ENCODE assay signal across 13 cellular contexts in the genomic region with DNA sequence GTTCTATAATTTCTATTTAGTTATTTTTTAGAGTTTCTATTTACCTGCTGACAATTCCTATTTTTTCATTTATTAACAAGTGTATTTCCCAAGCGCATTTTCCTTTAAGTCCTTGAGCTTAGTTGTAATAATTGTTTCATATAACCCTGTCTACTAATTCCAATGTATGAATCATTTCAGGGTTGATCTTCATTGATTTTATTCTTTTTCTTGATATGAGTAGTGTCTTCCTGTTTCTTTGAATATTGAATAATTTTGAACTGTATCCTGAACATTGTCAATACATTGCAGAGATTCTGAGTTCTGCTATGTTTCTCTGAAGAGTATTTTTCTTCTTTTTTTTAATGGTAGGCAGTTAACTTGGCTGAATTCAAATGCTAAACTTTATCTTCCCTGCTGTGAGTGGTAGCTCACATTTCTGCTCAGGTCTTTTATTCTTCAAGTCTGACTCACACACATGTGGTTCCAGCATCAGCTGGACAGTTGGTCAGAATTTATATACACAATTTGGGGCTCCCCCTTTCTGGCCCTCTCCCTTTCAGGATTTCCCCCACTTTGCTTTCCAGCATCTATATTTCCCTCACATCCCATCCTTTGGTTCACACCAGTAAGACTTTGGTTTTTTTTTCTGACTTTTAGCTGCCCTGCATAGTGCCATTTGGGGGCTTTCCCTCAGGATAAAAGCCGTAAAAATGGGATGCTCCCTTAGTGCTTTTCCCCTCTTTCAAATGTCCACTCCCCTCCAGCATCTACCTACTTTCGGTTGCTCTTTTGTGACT. TPM values are rescaled to one million over a fixed set of nuclear protein-coding genes. Genes with fewer than 3 reads are reported as not detected.
A peak's percentile ranks its signal among the peaks of the same experiment; 100 is the strongest.
DNase-seq lines count a peak whose midpoint lies in the region; ATAC-seq and TF ChIP-seq lines count a peak whose summit lies in the region.
"Had no signal": no experiment of that assay in that cellular context is flagged by ENCODE, and none has a peak within 500 bp of the region (broad histone marks: within the 10 kb centered on the region; RNA-seq: fewer than 3 reads in every experiment).

No MANE protein-coding gene starts in this region.

- CTCF ChIA-PET in HEK293T (lab: Yijun Ruan, JAX), result interaction anchor here (0.6 to 0.7 kb wide), 3 partner anchors 24 to 364 kb away, joined by 3 read pairs; no protein-coding TSS in a partner anchor
- CTCF ChIA-PET in PC-3 (lab: Charles Lee), result interaction anchor here (0.5 to 0.6 kb wide), 4 partner anchors 24 to 191 kb away, joined by 3 to 13 read pairs (median 6); no protein-coding TSS in a partner anchor

- H3K27me3 Mint-ChIP-seq in progenitor cell of endocrine pancreas, result no peaks in the 10 kb centered on the region

- POLR2A ChIA-PET in HEK293T (lab: Yijun Ruan, JAX) (interaction anchor here (1.0 kb wide), 1 partner anchor 54 kb away, joined by 4 read pairs; the partner anchor contains the start of gene WDR26), PC-3 (lab: Charles Lee; ENCODE audit: unreplicated experiment) (no interaction called here)

- no peaks in the 10 kb centered on the region for H4K20me1 ChIP-seq in PC-3 (ENCODE audit: low read length)

- H3K4me1 ChIP-seq in PC-3 (ENCODE audit: insufficient read depth, low read length), result peaks cover 25% of the 10 kb centered on the region

- H3K4me3 ChIP-seq in PC-3 (ENCODE audit: low read length) (no peak overlapping the region), fibroblast of the aortic adventitia (ENCODE audit: low read depth, low read length) (no peak overlapping the region)
- H3K4me3 ChIP-seq: lung, ovary had no signal

- no peaks in the 10 kb centered on the region for H3K9me2 ChIP-seq in PC-3 (replicated peaks; ENCODE audit: low read length)

- no peaks in the 10 kb centered on the region for H3K36me3 Mint-ChIP-seq in progenitor cell of endocrine pancreas (ENCODE audit: insufficient read depth)

- no peaks in the 10 kb centered on the region for H3K79me2 ChIP-seq in PC-3 (ENCODE audit: low read length)

- H3K9me3 ChIP-seq in PC-3 (ENCODE audit: low read length), result no peaks in the 10 kb centered on the region
- H3K9me3 ChIP-seq: ovary had no signal

- H3K4me1 Mint-ChIP-seq in progenitor cell of endocrine pancreas (ENCODE audit: low read depth), result peaks cover 17% of the 10 kb centered on the region

- DNase-seq in EL, result peak; percentile 33
- no peak for DNase-seq in HEK293T (ENCODE audit: extremely low spot score)
- no peak for DNase-seq in PC-3
- DNase-seq in fibroblast of the aortic adventitia (ENCODE audit: low read depth), result peak; percentile 26
- no peak for DNase-seq in progenitor cell of endocrine pancreas (ENCODE audit: low spot score, unreplicated experiment)
- no peak for DNase-seq in cardiac septum (ENCODE audit: low spot score)
- DNase-seq: DMS79 treated with DMSO at 0.1 percent for 48 hours, Karpas-422, ovary, RPMI8226 had no signal

- no peak overlapping the region for H3K27ac ChIP-seq in PC-3 (ENCODE audit: low read length)
- H3K27ac ChIP-seq: ovary had no signal

- no peaks in the 10 kb centered on the region for H3F3A ChIP-seq in PC-3 (ENCODE audit: low read length, unreplicated experiment)

- H3K27me3 ChIP-seq in PC-3 (ENCODE audit: low read length), result no peaks in the 10 kb centered on the region
- H3K27me3 ChIP-seq: ovary had no signal

- peak; percentile 31 for ATAC-seq in PC-3
- no peak for ATAC-seq in GM18870 (IDR thresholded peaks at IDR 0.05; ENCODE audit: unreplicated experiment)
- no peak for ATAC-seq in HG03039 (IDR thresholded peaks at IDR 0.05; ENCODE audit: unreplicated experiment)

- TF ChIP-seq CTCF in PC-3 (conservative IDR thresholded peaks at IDR 0.05; ENCODE audit: low read depth, low read length) (no peak), fibroblast of the aortic adventitia (IDR thresholded peaks at IDR 0.05; ENCODE audit: insufficient read depth, low read length) (no peak), progenitor cell of endocrine pancreas (IDR thresholded peaks at IDR 0.05; ENCODE audit: unreplicated experiment) (no peak)

- H3K4me3 Mint-ChIP-seq in progenitor cell of endocrine pancreas (ENCODE audit: low read depth), result no peak overlapping the region

- H3K27ac Mint-ChIP-seq in progenitor cell of endocrine pancreas, result no peak overlapping the region

- H3K9me3 Mint-ChIP-seq in progenitor cell of endocrine pancreas (ENCODE audit: low read depth), result peaks cover 9% of the 10 kb centered on the region

- no peak overlapping the region for H3K4me2 ChIP-seq in PC-3 (ENCODE audit: low read length)

- intact Hi-C loops in PC-3 (cut with micrococcal nuclease), result no loop called here
- intact Hi-C loops in cardiac septum (cut with DNase I), result no loop called here

- H2AFZ ChIP-seq in PC-3 (ENCODE audit: low read length), result no peak overlapping the region

- no TSS peak for BruUV-seq in PC-3 (replicated peaks; lab: Mats Ljungman, UMichigan)

- H3K36me3 ChIP-seq in PC-3 (ENCODE audit: low read depth, low read length), result no peaks in the 10 kb centered on the region
- H3K36me3 ChIP-seq: ovary had no signal

- no peak overlapping the region for H3K9ac ChIP-seq in PC-3 (ENCODE audit: low read length)

TF ChIP-seq in HEK293T, 16 proteins besides CTCF, POLR2A, EP300 and RAD21:
- TF ChIP-seq ZNF384 (IDR thresholded peaks at IDR 0.05) (peak; percentile 87), CTBP1 (IDR thresholded peaks at IDR 0.05; ENCODE audit: borderline replicate concordance) (no peak), FOXK2 (IDR thresholded peaks at IDR 0.05) (no peak)

RNA-seq across cellular contexts. Expression of gene WDR26, which starts 54.4 kb away (rescaled TPM):
- total RNA-seq in PC-3 (2014; rRNA removed), result 40.7 and 45.2 TPM in 2 replicates
- 57.7 and 88.6 TPM in 2 replicates for total RNA-seq in fibroblast of the aortic adventitia (ENCODE audit: low replicate concordance)
- total RNA-seq in progenitor cell of endocrine pancreas, result 83.9 and 84.9 TPM in 2 replicates
- 61.8 TPM for total RNA-seq in cardiac septum

Comparison
In these comparisons a context has a peak if more than half of its experiments do, and no peak if none do; other contexts are left out.
1. DNase-seq: peak in EL (single experiment) and fibroblast of the aortic adventitia (single experiment); none in HEK293T (single experiment), PC-3 (single experiment), progenitor cell of endocrine pancreas (single experiment) and cardiac septum (single experiment).